ENCODE assay signal across 14 cellular contexts in genomic region chr6:14464049-14464448, GRCh38.
DNase-seq lines count a peak whose midpoint lies in the region; ATAC-seq and TF ChIP-seq lines count a peak whose summit lies in the region.
"Had no signal": no experiment of that assay in that cellular context is flagged by ENCODE, and none has a peak within 500 bp of the region (broad histone marks: within the 10 kb centered on the region; RNA-seq: fewer than 3 reads in every experiment).

No MANE protein-coding gene starts in this region.

- TF ChIP-seq CTCF in suprapubic skin (IDR thresholded peaks at IDR 0.05) = no peak
- TF ChIP-seq CTCF in lower lobe of right lung (IDR thresholded peaks at IDR 0.05) = no peak

- intact Hi-C loops in lower lobe of right lung (cut with DNase I) = no loop called here

- no peak for TF ChIP-seq EP300 in suprapubic skin (IDR thresholded peaks at IDR 0.05)

- 83% methylated on average over 5 of the region's 5 CpGs for WGBS in suprapubic skin

- H3K4me3 ChIP-seq in suprapubic skin (no peak overlapping the region), lower lobe of right lung (no peak overlapping the region)
- H3K4me3 ChIP-seq: BLaER1 had no signal

- H3K36me3 ChIP-seq in suprapubic skin (no peaks in the 10 kb centered on the region), lower lobe of right lung (no peaks in the 10 kb centered on the region)
- H3K36me3 ChIP-seq: BLaER1 had no signal

- H3K9me3 ChIP-seq in suprapubic skin = no peaks in the 10 kb centered on the region
- no peaks in the 10 kb centered on the region for H3K9me3 ChIP-seq in lower lobe of right lung

- ATAC-seq in GM18498 (IDR thresholded peaks at IDR 0.05; ENCODE audit: unreplicated experiment) = no peak
- no peak for ATAC-seq in HG03469 (IDR thresholded peaks at IDR 0.05; ENCODE audit: unreplicated experiment)
- no peak for ATAC-seq in lower lobe of right lung
- ATAC-seq: activated CD4-positive, CD25-positive, alpha-beta regulatory T cell treated with anti-CD3 and anti-CD28 coated beads, Interleukin-2, amount 50 U/mL, for 24 hours had no signal

- DNase-seq in AML-193 (lab: John Stamatoyannopoulos, UW) (peak; percentile 52 to 53), HT-29 (ENCODE audit: low spot score) (peak; percentile 30), astrocyte of the hippocampus (ENCODE audit: low read depth, low spot score) (peak; percentile 25), inferior parietal cortex (ENCODE audit: extremely low spot score) (peak; percentile 25), suprapubic skin (ENCODE audit: low spot score in 2 of 2) (no peak), lower lobe of right lung (no peak)
- DNase-seq: activated T-cell treated with anti-CD3 and anti-CD28 coated beads for 4 hours, dermis blood vessel endothelial cell, foreskin melanocyte, NCI-H187 had no signal

- H3K27me3 ChIP-seq in suprapubic skin (no peaks in the 10 kb centered on the region), lower lobe of right lung (ENCODE audit: low read depth) (no peaks in the 10 kb centered on the region)
- H3K27me3 ChIP-seq: BLaER1 had no signal

- TF ChIP-seq POLR2A in suprapubic skin (IDR thresholded peaks at IDR 0.05) = no peak

- H3K4me1 ChIP-seq in suprapubic skin (peaks cover under 1% of the 10 kb centered on the region), lower lobe of right lung (no peaks in the 10 kb centered on the region)

- H3K27ac ChIP-seq in suprapubic skin (no peak overlapping the region), lower lobe of right lung (no peak overlapping the region)
- H3K27ac ChIP-seq: BLaER1 had no signal

Comparison
In these comparisons a context has a peak if more than half of its experiments do, and no peak if none do; other contexts are left out.
1. DNase-seq: peak in AML-193 (2 of 2), HT-29 (single experiment), astrocyte of the hippocampus (single experiment) and inferior parietal cortex (single experiment); none in suprapubic skin (0 of 2) and lower lobe of right lung (single experiment).